36 cellular contexts compared by ENCODE assay signal in the genomic region with DNA sequence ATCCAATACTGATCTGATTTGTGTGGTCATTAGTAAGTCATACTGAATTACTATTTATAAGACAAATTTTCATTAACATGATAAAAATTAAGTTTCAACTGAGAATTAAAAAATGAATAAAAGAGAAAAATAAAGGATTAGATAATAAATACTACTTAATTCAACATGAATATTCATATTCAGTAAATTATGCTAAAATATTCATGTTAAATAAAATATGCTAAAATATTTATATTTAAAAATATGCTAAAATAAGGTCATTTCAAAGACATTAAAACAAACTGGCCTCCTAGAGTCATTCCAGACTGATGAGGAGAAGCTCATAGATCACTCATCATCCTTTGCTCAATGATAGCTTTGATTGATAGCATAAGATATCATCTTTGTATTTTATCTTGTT.
"Had no signal": no experiment of that assay in that cellular context is flagged by ENCODE, and none has a peak within 500 bp of the region (broad histone marks: within the 10 kb centered on the region; RNA-seq: fewer than 3 reads in every experiment).

No MANE protein-coding gene starts in this region.

- H3K36me3 ChIP-seq: ascending aorta, cardiac muscle cell had no signal

- H3K27me3 Mint-ChIP-seq: activated CD4-positive, alpha-beta T cell treated with anti-CD3 and anti-CD28 coated beads for 36 hours; activated naive CD4-positive, alpha-beta T cell treated with anti-CD3 and anti-CD28 coated beads, Interleukin-2, amount 50 U/mL, for 24 hours; activated naive CD8-positive, alpha-beta T cell; activated naive CD8-positive, alpha-beta T cell treated with anti-CD3 and anti-CD28 coated beads, Interleukin-2, amount 50 U/mL, for 24 hours; activated T-cell treated with anti-CD3 and anti-CD28 coated beads, Interleukin-2, amount 50 U/mL, for 24 hours had no signal

- H3K9me3 Mint-ChIP-seq: activated CD4-positive, alpha-beta T cell treated with anti-CD3 and anti-CD28 coated beads, Interleukin-2, amount 10 ng/mL, durations not matched to agents 7 days and 5 days; activated naive CD4-positive, alpha-beta T cell treated with anti-CD3 and anti-CD28 coated beads, Interleukin-2, amount 10 ng/mL, durations not matched to agents 7 days and 5 days; activated naive CD4-positive, alpha-beta T cell treated with anti-CD3 and anti-CD28 coated beads, Interleukin-2, amount 50 U/mL, for 24 hours; activated naive CD8-positive, alpha-beta T cell treated with anti-CD3 and anti-CD28 coated beads, Interleukin-2, amount 50 U/mL, for 24 hours; activated T-cell treated with anti-CD3 and anti-CD28 coated beads, Interleukin-2, amount 50 U/mL, for 24 hours; brain; central memory CD8-positive, alpha-beta T cell; T-helper 2 cell treated with Interferon-gamma antibody and Interleukin-4, amounts not matched to agents 5 μg/mL and 100 μg/mL, for 36 hours had no signal

- H3K4me1 ChIP-seq: ascending aorta had no signal

- H3K4me1 Mint-ChIP-seq: activated CD4-positive, alpha-beta memory T cell treated with anti-CD3 and anti-CD28 coated beads, Interleukin-2, amount 10 ng/mL, durations not matched to agents 7 days and 5 days; activated CD4-positive, alpha-beta T cell treated with anti-CD3 and anti-CD28 coated beads for 36 hours; activated CD4-positive, alpha-beta T cell treated with anti-CD3 and anti-CD28 coated beads, Interleukin-2, amount 10 ng/mL, durations not matched to agents 7 days and 5 days; activated CD8-positive, alpha-beta memory T cell treated with anti-CD3 and anti-CD28 coated beads, Interleukin-2, amount 10 ng/mL, durations not matched to agents 7 days and 5 days; activated naive CD4-positive, alpha-beta T cell treated with anti-CD3 and anti-CD28 coated beads, Interleukin-2, amount 10 ng/mL, durations not matched to agents 7 days and 5 days; activated naive CD4-positive, alpha-beta T cell treated with anti-CD3 and anti-CD28 coated beads, Interleukin-2, amount 50 U/mL, for 24 hours; activated naive CD8-positive, alpha-beta T cell treated with anti-CD3 and anti-CD28 coated beads, Interleukin-2, amount 10 ng/mL, durations not matched to agents 7 days and 5 days; activated naive CD8-positive, alpha-beta T cell treated with anti-CD3 and anti-CD28 coated beads, Interleukin-2, amount 50 U/mL, for 24 hours; brain; central memory CD8-positive, alpha-beta T cell had no signal

- H3K9me3 ChIP-seq: ascending aorta had no signal

- H3K4me3 ChIP-seq: ascending aorta, cardiac muscle cell had no signal

- FAIRE-seq: bronchial epithelial cell, TTC549 had no signal

- H3K27ac Mint-ChIP-seq: activated CD4-positive, alpha-beta memory T cell treated with anti-CD3 and anti-CD28 coated beads, Interleukin-2, amount 10 ng/mL, durations not matched to agents 7 days and 5 days; activated CD4-positive, alpha-beta T cell treated with anti-CD3 and anti-CD28 coated beads for 36 hours; activated CD4-positive, alpha-beta T cell treated with anti-CD3 and anti-CD28 coated beads, Interleukin-2, amount 10 ng/mL, durations not matched to agents 7 days and 5 days; activated CD8-positive, alpha-beta memory T cell treated with anti-CD3 and anti-CD28 coated beads, Interleukin-2, amount 10 ng/mL, durations not matched to agents 7 days and 5 days; activated CD8-positive, alpha-beta T cell treated with anti-CD3 and anti-CD28 coated beads, Interleukin-2, amount 10 ng/mL, durations not matched to agents 7 days and 5 days; activated naive CD4-positive, alpha-beta T cell treated with anti-CD3 and anti-CD28 coated beads, Interleukin-2, amount 10 ng/mL, durations not matched to agents 7 days and 5 days; activated naive CD4-positive, alpha-beta T cell treated with anti-CD3 and anti-CD28 coated beads, Interleukin-2, amount 50 U/mL, for 24 hours; activated naive CD8-positive, alpha-beta T cell; activated naive CD8-positive, alpha-beta T cell treated with anti-CD3 and anti-CD28 coated beads, Interleukin-2, amount 10 ng/mL, durations not matched to agents 7 days and 5 days; activated naive CD8-positive, alpha-beta T cell treated with anti-CD3 and anti-CD28 coated beads, Interleukin-2, amount 50 U/mL, for 24 hours; activated T-cell treated with anti-CD3 and anti-CD28 coated beads, Interleukin-2, amount 50 U/mL, for 24 hours; brain; T-helper 2 cell treated with Interferon-gamma antibody and Interleukin-4, amounts not matched to agents 5 μg/mL and 100 μg/mL, for 36 hours had no signal

- ATAC-seq: activated CD4-positive, alpha-beta T cell treated with anti-CD3 and anti-CD28 coated beads for 36 hours; activated CD4-positive, CD25-positive, alpha-beta regulatory T cell treated with anti-CD3 and anti-CD28 coated beads, Interleukin-2, amount 50 U/mL, for 24 hours; activated CD8-positive, alpha-beta memory T cell treated with anti-CD3 and anti-CD28 coated beads, Interleukin-2, amount 10 ng/mL, durations not matched to agents 7 days and 5 days; activated CD8-positive, alpha-beta T cell treated with anti-CD3 and anti-CD28 coated beads, Interleukin-2, amount 10 ng/mL, durations not matched to agents 7 days and 5 days; activated naive CD8-positive, alpha-beta T cell treated with anti-CD3 and anti-CD28 coated beads, Interleukin-2, amount 50 U/mL, for 24 hours had no signal

- DNase-seq: activated CD4-positive, alpha-beta memory T cell treated with anti-CD3 and anti-CD28 coated beads, Interleukin-2, amount 10 ng/mL, durations not matched to agents 7 days and 5 days; activated CD4-positive, alpha-beta T cell treated with anti-CD3 and anti-CD28 coated beads for 1 hour; activated CD4-positive, alpha-beta T cell treated with anti-CD3 and anti-CD28 coated beads for 36 hours; activated CD4-positive, alpha-beta T cell treated with anti-CD3 and anti-CD28 coated beads for 48 hours; activated CD4-positive, alpha-beta T cell treated with anti-CD3 and anti-CD28 coated beads, Interleukin-2, amount 10 ng/mL, durations not matched to agents 7 days and 5 days; activated CD4-positive, alpha-beta T cell treated with anti-CD3 and anti-CD28 coated beads, Interleukin-2, amount 50 U/mL, for 48 hours; activated CD4-positive, CD25-positive, alpha-beta regulatory T cell; activated CD8-positive, alpha-beta memory T cell treated with anti-CD3 and anti-CD28 coated beads for 24 hours; activated CD8-positive, alpha-beta memory T cell treated with anti-CD3 and anti-CD28 coated beads, Interleukin-2, amount 10 ng/mL, durations not matched to agents 7 days and 5 days; activated CD8-positive, alpha-beta memory T cell treated with anti-CD3 and anti-CD28 coated beads, Interleukin-2, amount 50 U/mL, for 48 hours; activated CD8-positive, alpha-beta T cell treated with anti-CD3 and anti-CD28 coated beads, Interleukin-2, amount 10 ng/mL, durations not matched to agents 7 days and 5 days; activated gamma-delta T cell; activated naive CD4-positive, alpha-beta T cell treated with anti-CD3 and anti-CD28 coated beads, Interleukin-2, amount 10 ng/mL, durations not matched to agents 7 days and 5 days; activated naive CD4-positive, alpha-beta T cell treated with Interleukin-2 at 50 U/mL for 16 hours; activated naive CD8-positive, alpha-beta T cell treated with anti-CD3 and anti-CD28 coated beads, Interleukin-2, amount 10 ng/mL, durations not matched to agents 7 days and 5 days; activated naive CD8-positive, alpha-beta T cell treated with anti-CD3 and anti-CD28 coated beads, Interleukin-2, amount 50 U/mL, for 24 hours; activated T-cell treated with anti-CD3 and anti-CD28 coated beads, Interleukin-2, amount 50 U/mL, for 24 hours; activated T-cell treated with anti-CD3 and anti-CD28 coated beads, Interleukin-2, amount 50 U/mL, for 48 hours; amygdala; anterior cingulate cortex; caudate nucleus; cerebellar nuclear complex; SW 1271; T-helper 2 cell; T-helper 9 cell had no signal

- H3K36me3 Mint-ChIP-seq: activated CD8-positive, alpha-beta memory T cell treated with anti-CD3 and anti-CD28 coated beads, Interleukin-2, amount 10 ng/mL, durations not matched to agents 7 days and 5 days; activated naive CD4-positive, alpha-beta T cell treated with anti-CD3 and anti-CD28 coated beads, Interleukin-2, amount 10 ng/mL, durations not matched to agents 7 days and 5 days; activated naive CD4-positive, alpha-beta T cell treated with anti-CD3 and anti-CD28 coated beads, Interleukin-2, amount 50 U/mL, for 24 hours; brain had no signal

- H3K4me3 Mint-ChIP-seq: activated CD4-positive, alpha-beta memory T cell treated with anti-CD3 and anti-CD28 coated beads, Interleukin-2, amount 10 ng/mL, durations not matched to agents 7 days and 5 days; activated CD4-positive, alpha-beta T cell treated with anti-CD3 and anti-CD28 coated beads for 36 hours; activated CD4-positive, alpha-beta T cell treated with anti-CD3 and anti-CD28 coated beads, Interleukin-2, amount 10 ng/mL, durations not matched to agents 7 days and 5 days; activated CD8-positive, alpha-beta memory T cell treated with anti-CD3 and anti-CD28 coated beads, Interleukin-2, amount 10 ng/mL, durations not matched to agents 7 days and 5 days; activated CD8-positive, alpha-beta T cell treated with anti-CD3 and anti-CD28 coated beads, Interleukin-2, amount 10 ng/mL, durations not matched to agents 7 days and 5 days; activated naive CD4-positive, alpha-beta T cell treated with anti-CD3 and anti-CD28 coated beads, Interleukin-2, amount 10 ng/mL, durations not matched to agents 7 days and 5 days; activated naive CD4-positive, alpha-beta T cell treated with anti-CD3 and anti-CD28 coated beads, Interleukin-2, amount 50 U/mL, for 24 hours; activated naive CD8-positive, alpha-beta T cell; activated naive CD8-positive, alpha-beta T cell treated with anti-CD3 and anti-CD28 coated beads, Interleukin-2, amount 10 ng/mL, durations not matched to agents 7 days and 5 days; activated naive CD8-positive, alpha-beta T cell treated with anti-CD3 and anti-CD28 coated beads, Interleukin-2, amount 50 U/mL, for 24 hours; activated T-cell treated with anti-CD3 and anti-CD28 coated beads, Interleukin-2, amount 50 U/mL, for 24 hours; brain; central memory CD8-positive, alpha-beta T cell; T-helper 2 cell treated with Interferon-gamma antibody and Interleukin-4, amounts not matched to agents 5 μg/mL and 100 μg/mL, for 36 hours had no signal

- H3K27ac ChIP-seq: ascending aorta, cardiac muscle cell, VCaP had no signal

- H3K27me3 ChIP-seq: ascending aorta, cardiac muscle cell had no signal
